1 cellular context compared by ENCODE assay signal in the genomic region with DNA sequence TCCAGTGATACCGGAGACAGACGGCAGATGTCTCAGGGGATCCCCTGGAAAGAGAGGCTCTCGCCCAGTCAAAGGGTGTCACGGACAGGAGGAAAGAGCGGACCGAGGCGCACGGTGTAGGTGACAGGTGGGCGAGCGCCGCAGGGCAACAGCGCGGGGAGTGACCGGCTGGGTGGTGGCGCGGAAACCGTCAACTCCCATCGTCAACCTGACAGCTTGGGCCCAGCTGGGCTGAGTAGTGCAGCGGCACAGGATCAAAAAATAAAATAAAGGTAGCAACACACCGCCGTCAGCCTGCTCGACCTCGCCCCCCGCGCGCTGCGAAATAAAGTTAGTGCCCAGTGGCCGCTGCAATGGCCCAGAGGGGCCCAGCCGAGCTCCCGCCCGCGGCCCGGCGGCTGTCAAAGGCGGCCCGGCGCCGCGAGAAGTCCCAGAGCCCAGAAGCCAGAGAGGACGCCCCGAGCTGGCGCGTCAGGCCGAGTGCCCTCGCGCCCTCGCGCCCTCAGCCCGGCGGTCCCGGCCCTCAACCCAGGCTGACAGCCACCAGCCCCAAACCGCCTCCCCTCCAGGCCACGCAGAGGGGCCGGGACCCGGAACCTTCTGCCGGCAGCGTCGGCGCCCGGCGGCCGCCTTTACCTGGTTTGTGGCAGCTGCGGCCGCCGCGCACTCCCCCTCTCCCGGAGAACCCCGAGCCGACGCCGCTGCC.
TF ChIP-seq lines count a peak whose summit lies in the region.

A gene with protein sequence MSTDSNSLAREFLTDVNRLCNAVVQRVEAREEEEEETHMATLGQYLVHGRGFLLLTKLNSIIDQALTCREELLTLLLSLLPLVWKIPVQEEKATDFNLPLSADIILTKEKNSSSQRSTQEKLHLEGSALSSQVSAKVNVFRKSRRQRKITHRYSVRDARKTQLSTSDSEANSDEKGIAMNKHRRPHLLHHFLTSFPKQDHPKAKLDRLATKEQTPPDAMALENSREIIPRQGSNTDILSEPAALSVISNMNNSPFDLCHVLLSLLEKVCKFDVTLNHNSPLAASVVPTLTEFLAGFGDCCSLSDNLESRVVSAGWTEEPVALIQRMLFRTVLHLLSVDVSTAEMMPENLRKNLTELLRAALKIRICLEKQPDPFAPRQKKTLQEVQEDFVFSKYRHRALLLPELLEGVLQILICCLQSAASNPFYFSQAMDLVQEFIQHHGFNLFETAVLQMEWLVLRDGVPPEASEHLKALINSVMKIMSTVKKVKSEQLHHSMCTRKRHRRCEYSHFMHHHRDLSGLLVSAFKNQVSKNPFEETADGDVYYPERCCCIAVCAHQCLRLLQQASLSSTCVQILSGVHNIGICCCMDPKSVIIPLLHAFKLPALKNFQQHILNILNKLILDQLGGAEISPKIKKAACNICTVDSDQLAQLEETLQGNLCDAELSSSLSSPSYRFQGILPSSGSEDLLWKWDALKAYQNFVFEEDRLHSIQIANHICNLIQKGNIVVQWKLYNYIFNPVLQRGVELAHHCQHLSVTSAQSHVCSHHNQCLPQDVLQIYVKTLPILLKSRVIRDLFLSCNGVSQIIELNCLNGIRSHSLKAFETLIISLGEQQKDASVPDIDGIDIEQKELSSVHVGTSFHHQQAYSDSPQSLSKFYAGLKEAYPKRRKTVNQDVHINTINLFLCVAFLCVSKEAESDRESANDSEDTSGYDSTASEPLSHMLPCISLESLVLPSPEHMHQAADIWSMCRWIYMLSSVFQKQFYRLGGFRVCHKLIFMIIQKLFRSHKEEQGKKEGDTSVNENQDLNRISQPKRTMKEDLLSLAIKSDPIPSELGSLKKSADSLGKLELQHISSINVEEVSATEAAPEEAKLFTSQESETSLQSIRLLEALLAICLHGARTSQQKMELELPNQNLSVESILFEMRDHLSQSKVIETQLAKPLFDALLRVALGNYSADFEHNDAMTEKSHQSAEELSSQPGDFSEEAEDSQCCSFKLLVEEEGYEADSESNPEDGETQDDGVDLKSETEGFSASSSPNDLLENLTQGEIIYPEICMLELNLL (N-terminal part only) (minus strand): TSS at position 700 of the 706 bp plus-strand sequence. CDS start 36,489 bp downstream, outside the sequence.

TF ChIP-seq in HCT116, 20 proteins besides CTCF, POLR2A, EP300 and RAD21:
- TF ChIP-seq ZNF274 (IDR thresholded peaks at IDR 0.05; ENCODE audit: low read depth, low read length): no peak
- TF ChIP-seq SP1 (IDR thresholded peaks at IDR 0.05; ENCODE audit: low read depth): no peak
- TF ChIP-seq, protein P1, sequence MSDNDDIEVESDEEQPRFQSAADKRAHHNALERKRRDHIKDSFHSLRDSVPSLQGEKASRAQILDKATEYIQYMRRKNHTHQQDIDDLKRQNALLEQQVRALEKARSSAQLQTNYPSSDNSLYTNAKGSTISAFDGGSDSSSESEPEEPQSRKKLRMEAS (IDR thresholded peaks at IDR 0.05): peak; percentile 38; the same call in 1 of the 2 replicates
- no peak for TF ChIP-seq CBX3 (IDR thresholded peaks at IDR 0.05; ENCODE audit: low read depth)
- no peak for TF ChIP-seq EGR1 (IDR thresholded peaks at IDR 0.05; ENCODE audit: low read depth)
- peak; percentile 72 for TF ChIP-seq SIN3A (IDR thresholded peaks at IDR 0.05; ENCODE audit: low read depth)
- peak; percentile 38; the same call in 1 of the 2 replicates for TF ChIP-seq ZFX (IDR thresholded peaks at IDR 0.05)
